ENCODE assay signal across 8 cellular contexts in genomic region chr1:161226320-161226711, GRCh38. TPM values are rescaled to one million over a fixed set of nuclear protein-coding genes. Genes with fewer than 3 reads are reported as not detected.
A peak's percentile ranks its signal among the peaks of the same experiment; 100 is the strongest.
DNase-seq lines count a peak whose midpoint lies in the region; ATAC-seq and TF ChIP-seq lines count a peak whose summit lies in the region.

No MANE protein-coding gene starts in this region.

- H3K4me1 ChIP-seq in GM23338 (ENCODE audit: insufficient read depth) (peaks cover 13% of the 10 kb centered on the region), sigmoid colon (peaks cover 0 to 31% (median 25%) of the 10 kb centered on the region in 4 donors)

- H3K9me2 ChIP-seq in GM23338 (ENCODE audit: insufficient read depth) (no peaks in the 10 kb centered on the region), SU-DHL-6 (replicated peaks; ENCODE audit: insufficient read depth, low read length) (no peaks in the 10 kb centered on the region)

- H3K4me3 Mint-ChIP-seq in GM23338: peak overlapping the region; percentile 97

- peak overlapping the region; percentile 96 for H3K4me2 ChIP-seq in GM23338
- H3K4me2 ChIP-seq in SU-DHL-6 (ENCODE audit: low read depth, low read length, poor library complexity, severe bottlenecking): peak overlapping the region; percentile 78

- H3K4me3 ChIP-seq in GM23338 (peak overlapping the region; percentile 55), SU-DHL-6 (ENCODE audit: insufficient read depth, low read length, poor library complexity, severe bottlenecking) (peak overlapping the region; percentile 67), fibroblast of the aortic adventitia (ENCODE audit: low read depth, low read length) (peak overlapping the region; percentile 98), sigmoid colon (peak overlapping the region; percentile 59 to 82 (median 78))

- TF ChIP-seq POLR2A in sigmoid colon (IDR thresholded peaks at IDR 0.05): no peak
- no peak for TF ChIP-seq POLR2A in erythroblast (IDR thresholded peaks at IDR 0.05; ENCODE audit: low read length)

- no peak for TF ChIP-seq EP300 in sigmoid colon (IDR thresholded peaks at IDR 0.05)

- ATAC-seq in GM23338 (no peak; the same call in 2 of the 3 replicates), HG03432 (IDR thresholded peaks at IDR 0.05; ENCODE audit: unreplicated experiment) (no peak)

- DNase-seq in GM23338 (ENCODE audit: low spot score) (peak; percentile 21), fibroblast of the aortic adventitia (ENCODE audit: low read depth) (no peak), sigmoid colon (no peak), SW480 (ENCODE audit: low spot score) (no peak), erythroblast (lab: John Stamatoyannopoulos, UW) (no peak), NCI-H2107 treated with DMSO at 0.1 percent for 48 hours (lab: John Stamatoyannopoulos, UW; ENCODE audit: unreplicated experiment) (no peak)

- H3K36me3 Mint-ChIP-seq in GM23338 (ENCODE audit: low read depth): peaks cover 20% of the 10 kb centered on the region

- no peaks in the 10 kb centered on the region for H3K79me2 ChIP-seq in GM23338 (replicated peaks; ENCODE audit: insufficient read depth)
- H3K79me2 ChIP-seq in SU-DHL-6 (ENCODE audit: insufficient read depth, low read length): no peaks in the 10 kb centered on the region

- TF ChIP-seq CTCF in GM23338 (conservative IDR thresholded peaks at IDR 0.05; ENCODE audit: low read depth in 2 of 2) (no peak), SU-DHL-6 (IDR thresholded peaks at IDR 0.05; ENCODE audit: insufficient read depth, low read length, poor library complexity, severe bottlenecking) (no peak), fibroblast of the aortic adventitia (IDR thresholded peaks at IDR 0.05; ENCODE audit: insufficient read depth, low read length) (no peak), sigmoid colon (IDR thresholded peaks at IDR 0.05) (no peak)

- H4K20me1 ChIP-seq in GM23338 (replicated peaks; ENCODE audit: insufficient read depth): no peaks in the 10 kb centered on the region
- no peaks in the 10 kb centered on the region for H4K20me1 ChIP-seq in SU-DHL-6 (ENCODE audit: low read depth, low read length)

- H3K9me3 ChIP-seq in SU-DHL-6 (ENCODE audit: insufficient read depth, low read length) (no peaks in the 10 kb centered on the region), sigmoid colon (no peaks in the 10 kb centered on the region)

- H3K27ac ChIP-seq in GM23338 (ENCODE audit: low read depth) (0 out of 2 replicates have a peak overlapping the region, but pooled peaks have one; percentile 84), SU-DHL-6 (ENCODE audit: low read depth, low read length) (peak overlapping the region; percentile 7; the same call in 1 of the 2 replicates), sigmoid colon (peak overlapping the region; percentile 82 to 89 (median 85))

- H3K36me3 ChIP-seq in GM23338 (ENCODE audit: insufficient read depth): peaks cover 6% of the 10 kb centered on the region
- no peaks in the 10 kb centered on the region for H3K36me3 ChIP-seq in SU-DHL-6 (ENCODE audit: low read length)
- H3K36me3 ChIP-seq in sigmoid colon: peaks cover 7 to 34% (median 23%) of the 10 kb centered on the region in 4 donors

- peaks cover 6% of the 10 kb centered on the region for H3K27me3 Mint-ChIP-seq in GM23338 (ENCODE audit: insufficient read depth, low read depth, poor library complexity)

- no peaks in the 10 kb centered on the region for H3K9me3 Mint-ChIP-seq in GM23338

- intact Hi-C loops in sigmoid colon (cut with DNase I): loop anchor here (1.0 to 5.0 kb wide), 5 partner anchors 16 to 156 kb away; partner anchors contain the start of genes MPZ and NDUFS2

- H2AFZ ChIP-seq in GM23338: peak overlapping the region; percentile 11
- H2AFZ ChIP-seq in SU-DHL-6 (ENCODE audit: low read depth, low read length, severe bottlenecking): peak overlapping the region; percentile 58

- peak overlapping the region; percentile 95 for H3K27ac Mint-ChIP-seq in GM23338

- H3F3A ChIP-seq in GM23338 (replicated peaks; ENCODE audit: low read depth): peaks cover 3% of the 10 kb centered on the region; the same call in 1 of the 2 replicates
- no peaks in the 10 kb centered on the region for H3F3A ChIP-seq in SU-DHL-6 (ENCODE audit: insufficient read depth)

- peaks cover 26% of the 10 kb centered on the region for H3K4me1 Mint-ChIP-seq in GM23338

- peak overlapping the region; percentile 66 for H3K9ac ChIP-seq in SU-DHL-6 (ENCODE audit: low read length)

- H3K27me3 ChIP-seq in GM23338 (ENCODE audit: insufficient read depth) (no peaks in the 10 kb centered on the region), SU-DHL-6 (ENCODE audit: low read length) (no peaks in the 10 kb centered on the region), sigmoid colon (no peaks in the 10 kb centered on the region)

- 9 to 10% methylated on average over 15 of the region's 15 CpGs for WGBS in sigmoid colon, 2 donors

TF ChIP-seq in GM23338, 12 proteins besides CTCF, POLR2A, EP300 and RAD21 (continues in another document):
- no peak for TF ChIP-seq ZNF331 (CRISPR knock-in tag; IDR thresholded peaks at IDR 0.05; ENCODE audit: low read depth)
- TF ChIP-seq JUNB (IDR thresholded peaks at IDR 0.05; ENCODE audit: unreplicated experiment): no peak

RNA-seq across cellular contexts. Expression of gene TOMM40L, which starts 0.5 kb away (rescaled TPM):
- 12.9 and 22.3 TPM in 2 replicates for total RNA-seq in GM23338 (2014; rRNA removed; shearing (Covaris generic))
- 5.9 and 6.8 TPM in 2 replicates for polyA plus RNA-seq in GM23338 (2016; fragmentation: Nextera tagmentation; extraction: Ambion mirVana)
- 5.2 and 9.1 TPM in 2 replicates for total RNA-seq in fibroblast of the aortic adventitia (ENCODE audit: low replicate concordance)
- total RNA-seq in sigmoid colon: 10 to 100 TPM; 12.6 to 20.2 (median 14.8) TPM
- 10 to 100 TPM; 15.0 to 23.1 (median 18.5) TPM for polyA plus RNA-seq in sigmoid colon

RNA-seq across cellular contexts. Expression of gene APOA2, which starts 2.9 kb away (rescaled TPM):
- total RNA-seq in GM23338 (2014; rRNA removed; shearing (Covaris generic)): not detected in 2 replicates
- polyA plus RNA-seq in GM23338 (2016; fragmentation: Nextera tagmentation; extraction: Ambion mirVana) (2.7 TPM in 1 of 2 replicates, not detected in the other), sigmoid colon (under 1 TPM in 1 of 3 donors, not detected in 2; 0.26 TPM)
- total RNA-seq in fibroblast of the aortic adventitia (ENCODE audit: low replicate concordance) (not detected in 2 replicates), sigmoid colon (not detected)

RNA-seq across cellular contexts. Expression of gene FCER1G, which starts 11.2 kb away (rescaled TPM):
- total RNA-seq in GM23338 (2014; rRNA removed; shearing (Covaris generic)): 0.74 TPM in 1 of 2 replicates, not detected in the other
- polyA plus RNA-seq in GM23338 (2016; fragmentation: Nextera tagmentation; extraction: Ambion mirVana) (0.57 and 1.1 TPM in 2 replicates), sigmoid colon (100 to 1,000 TPM in 1 of 3 donors, 10 to 100 TPM in 2; 77.7 to 243 (median 80.5) TPM)
- total RNA-seq in fibroblast of the aortic adventitia (ENCODE audit: low replicate concordance) (not detected in 2 replicates), sigmoid colon (10 to 100 TPM; 14.4 to 86.4 (median 56.9) TPM)

RNA-seq across cellular contexts. Expression of gene NR1I3, which starts 11.7 kb away (rescaled TPM):
- total RNA-seq in GM23338 (2014; rRNA removed; shearing (Covaris generic)): not detected in 2 replicates
- 0.40 and 0.50 TPM in 2 replicates for polyA plus RNA-seq in GM23338 (2016; fragmentation: Nextera tagmentation; extraction: Ambion mirVana)
- total RNA-seq in fibroblast of the aortic adventitia (ENCODE audit: low replicate concordance): not detected in 2 replicates
- not detected for total RNA-seq in sigmoid colon
- under 1 TPM in 1 of 3 donors, not detected in 2; 0.13 TPM for polyA plus RNA-seq in sigmoid colon

RNA-seq across cellular contexts. Expression of gene NDUFS2, which starts 24.1 kb away (rescaled TPM):
- total RNA-seq in GM23338 (2014; rRNA removed; shearing (Covaris generic)): 94.7 and 131 TPM in 2 replicates
- 54.0 and 56.7 TPM in 2 replicates for polyA plus RNA-seq in GM23338 (2016; fragmentation: Nextera tagmentation; extraction: Ambion mirVana)
- 65.4 and 67.5 TPM in 2 replicates for total RNA-seq in fibroblast of the aortic adventitia (ENCODE audit: low replicate concordance)
- 100 to 1,000 TPM in 1 of 4 donors, 10 to 100 TPM in 3; 79.6 to 113 (median 92.6) TPM for total RNA-seq in sigmoid colon
- 100 to 1,000 TPM; 113 to 194 (median 123) TPM for polyA plus RNA-seq in sigmoid colon

Comparison
In these comparisons a context has a peak if more than half of its experiments do, and no peak if none do; other contexts are left out.
1. H3K27ac ChIP-seq: peak in every context shown above with its lines; median percentile 85 in sigmoid colon; 84 in GM23338; 7 in SU-DHL-6.